Comparison of ENCODE assay signal across 18 cellular contexts in the genomic region with DNA sequence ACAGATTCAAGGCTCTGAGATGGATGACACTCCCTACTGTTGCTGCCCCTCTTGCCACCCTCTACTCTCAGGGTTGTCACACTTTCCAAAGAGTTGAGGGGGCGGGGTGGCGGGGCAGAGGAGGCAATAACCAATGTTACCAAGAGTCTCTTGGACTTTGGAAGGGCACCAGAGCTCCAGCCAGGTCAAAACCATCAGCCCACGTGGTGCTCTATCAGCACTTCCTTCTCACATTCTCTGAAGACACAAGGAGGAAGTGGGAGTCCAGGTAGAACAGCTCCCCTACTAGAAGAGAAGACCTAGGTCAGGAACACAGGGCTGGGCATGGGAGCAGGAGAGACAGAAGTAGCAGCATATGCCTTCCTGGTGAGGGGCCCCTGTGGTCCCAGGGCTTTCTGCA.
"Had no signal": no experiment of that assay in that cellular context is flagged by ENCODE, and none has a peak within 500 bp of the region (broad histone marks: within the 10 kb centered on the region; RNA-seq: fewer than 3 reads in every experiment).

No MANE protein-coding gene starts in this region.

- FAIRE-seq: pancreas had no signal

- ATAC-seq: activated naive CD8-positive, alpha-beta T cell treated with anti-CD3 and anti-CD28 coated beads, Interleukin-2, amount 50 U/mL, for 24 hours; effector memory CD8-positive, alpha-beta T cell; heart right ventricle; left cardiac atrium; naive thymus-derived CD4-positive, alpha-beta T cell had no signal

- H3K4me1 ChIP-seq: ascending aorta, breast epithelium had no signal

- H3K27me3 ChIP-seq: ascending aorta, breast epithelium, heart right ventricle, pancreas had no signal

- H3K4me3 ChIP-seq: ascending aorta, breast epithelium, heart right ventricle, pancreas had no signal

- H3K36me3 ChIP-seq: ascending aorta, breast epithelium, heart right ventricle, pancreas had no signal

- H3K27ac ChIP-seq: ascending aorta, breast epithelium, heart right ventricle, pancreas had no signal

- DNase-seq: activated CD4-positive, alpha-beta T cell treated with anti-CD3 and anti-CD28 coated beads, Interleukin-2, amount 50 U/mL, for 4 hours; activated CD4-positive, CD25-positive, alpha-beta regulatory T cell treated with anti-CD3 and anti-CD28 coated beads, Interleukin-2, amount 50 U/mL, for 72 hours; activated naive CD4-positive, alpha-beta T cell treated with anti-CD3 and anti-CD28 coated beads for 36 hours; activated naive CD8-positive, alpha-beta T cell treated with anti-CD3 and anti-CD28 coated beads, Interleukin-2, amount 50 U/mL, for 24 hours; activated T-cell treated with anti-CD3 and anti-CD28 coated beads, Interleukin-2, amount 50 U/mL, for 1 hour; cerebellar nuclear complex; dermis blood vessel endothelial cell; effector memory CD8-positive, alpha-beta T cell; foreskin melanocyte; heart right ventricle; left cardiac atrium; naive thymus-derived CD4-positive, alpha-beta T cell; pancreas; stimulated activated CD4-positive, alpha-beta T cell treated with anti-CD3 and anti-CD28 coated beads, Interleukin-12 subunit alpha, Interleukin-12 subunit beta, amount 100 ng/mL, for 4 hours; stimulated activated CD4-positive, alpha-beta T cell treated with anti-CD3 and anti-CD28 coated beads, Interleukin-2, amount 100 ng/mL, for 24 hours; T-helper 9 cell had no signal

- H3K9me3 ChIP-seq: ascending aorta, breast epithelium, heart right ventricle, pancreas had no signal
